24 cellular contexts compared by ENCODE assay signal in the genomic region with DNA sequence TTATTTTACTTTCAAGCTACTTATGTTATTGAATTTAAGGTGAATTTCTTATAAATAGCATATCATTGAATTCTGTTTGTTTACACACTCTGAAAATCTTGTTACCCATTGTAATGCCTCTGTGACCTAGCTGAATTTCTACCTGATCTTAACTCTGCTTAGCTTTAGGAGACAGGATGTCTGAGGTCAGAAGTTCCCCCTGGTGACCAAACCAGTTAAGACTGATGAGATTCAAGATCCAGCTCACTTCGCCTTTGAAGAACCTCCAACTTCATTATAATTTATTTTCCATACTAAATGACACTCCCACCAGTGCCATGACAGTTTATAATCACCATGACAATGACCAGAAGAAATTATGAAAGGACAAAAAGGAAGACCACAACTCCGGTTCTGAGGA.
"Had no signal": no experiment of that assay in that cellular context is flagged by ENCODE, and none has a peak within 500 bp of the region (broad histone marks: within the 10 kb centered on the region; RNA-seq: fewer than 3 reads in every experiment).

No MANE protein-coding gene starts in this region.

- H3K4me3 ChIP-seq: gastrocnemius medialis, hepatocyte, stomach, suprapubic skin, tibial artery had no signal

- H2AFZ ChIP-seq: hepatocyte had no signal

- H3K9me3 ChIP-seq: gastrocnemius medialis, suprapubic skin, tibial artery had no signal

- H3K4me1 ChIP-seq: gastrocnemius medialis, stomach, suprapubic skin, tibial artery had no signal

- H3K4me1 Mint-ChIP-seq: activated naive CD8-positive, alpha-beta T cell treated with anti-CD3 and anti-CD28 coated beads, Interleukin-2, amount 50 U/mL, for 24 hours; stimulated activated naive B cell treated with anti-CD40 and anti-IgM and Interleukin-4, amounts not matched to agents 10 μg/mL and 1 μg/mL and 100 μg/mL, for 72 hours had no signal

- H3K4me3 Mint-ChIP-seq: activated naive CD4-positive, alpha-beta T cell treated with anti-CD3 and anti-CD28 coated beads, Interleukin-2, amount 10 ng/mL, durations not matched to agents 7 days and 5 days; activated naive CD8-positive, alpha-beta T cell treated with anti-CD3 and anti-CD28 coated beads, Interleukin-2, amount 50 U/mL, for 24 hours; activated T-cell treated with anti-CD3 and anti-CD28 coated beads, Interleukin-2, amount 50 U/mL, for 24 hours; nephron; stimulated activated naive B cell treated with anti-CD40 and anti-IgM and Interleukin-4, amounts not matched to agents 10 μg/mL and 1 μg/mL and 100 μg/mL, for 72 hours had no signal

- H3K27me3 ChIP-seq: gastrocnemius medialis, hepatocyte, stomach, suprapubic skin, tibial artery had no signal

- H3K9me3 Mint-ChIP-seq: activated naive CD8-positive, alpha-beta T cell treated with anti-CD3 and anti-CD28 coated beads, Interleukin-2, amount 50 U/mL, for 24 hours; nephron had no signal

- H3K27ac ChIP-seq: gastrocnemius medialis, hepatocyte, stomach, suprapubic skin, tibial artery had no signal

- H3K27ac Mint-ChIP-seq: activated naive CD4-positive, alpha-beta T cell treated with anti-CD3 and anti-CD28 coated beads, Interleukin-2, amount 10 ng/mL, durations not matched to agents 7 days and 5 days; activated naive CD8-positive, alpha-beta T cell treated with anti-CD3 and anti-CD28 coated beads, Interleukin-2, amount 50 U/mL, for 24 hours; activated T-cell treated with anti-CD3 and anti-CD28 coated beads, Interleukin-2, amount 50 U/mL, for 24 hours; nephron; stimulated activated naive B cell treated with anti-CD40 and anti-IgM and Interleukin-4, amounts not matched to agents 10 μg/mL and 1 μg/mL and 100 μg/mL, for 72 hours had no signal

- H3K79me2 ChIP-seq: hepatocyte had no signal

- H3K36me3 Mint-ChIP-seq: activated naive CD4-positive, alpha-beta T cell treated with anti-CD3 and anti-CD28 coated beads, Interleukin-2, amount 10 ng/mL, durations not matched to agents 7 days and 5 days; stimulated activated naive B cell treated with anti-CD40 and anti-IgM and Interleukin-4, amounts not matched to agents 10 μg/mL and 1 μg/mL and 100 μg/mL, for 72 hours had no signal

- FAIRE-seq: keratinocyte had no signal

- H3K27me3 Mint-ChIP-seq: activated naive CD8-positive, alpha-beta T cell treated with anti-CD3 and anti-CD28 coated beads, Interleukin-2, amount 50 U/mL, for 24 hours; activated T-cell treated with anti-CD3 and anti-CD28 coated beads, Interleukin-2, amount 50 U/mL, for 24 hours; stimulated activated naive B cell treated with anti-CD40 and anti-IgM and Interleukin-4, amounts not matched to agents 10 μg/mL and 1 μg/mL and 100 μg/mL, for 72 hours had no signal

- H3K4me2 ChIP-seq: hepatocyte had no signal

- H3K36me3 ChIP-seq: gastrocnemius medialis, stomach, suprapubic skin, tibial artery had no signal

- DNase-seq: activated CD4-positive, alpha-beta T cell treated with anti-CD3 and anti-CD28 coated beads for 4 hours; activated CD4-positive, alpha-beta T cell treated with anti-CD3 and anti-CD28 coated beads, Interleukin-2, amount 50 U/mL, for 4 hours; activated CD8-positive, alpha-beta memory T cell treated with anti-CD3 and anti-CD28 coated beads, Interleukin-2, amount 50 U/mL, for 48 hours; activated gamma-delta T cell; activated naive CD4-positive, alpha-beta T cell treated with anti-CD3 and anti-CD28 coated beads, Interleukin-2, amount 10 ng/mL, durations not matched to agents 7 days and 5 days; activated naive CD8-positive, alpha-beta T cell treated with anti-CD3 and anti-CD28 coated beads, Interleukin-2, amount 50 U/mL, for 24 hours; activated T-cell treated with anti-CD3 and anti-CD28 coated beads, Interleukin-2, amount 50 U/mL, for 24 hours; amygdala; central memory CD4-positive, alpha-beta T cell; effector CD8-positive, alpha-beta T cell; gastrocnemius medialis; left cardiac atrium; left ventricle myocardium superior; posterior cingulate gyrus; right cardiac atrium; stimulated activated CD4-positive, alpha-beta T cell treated with anti-CD3 and anti-CD28 coated beads, Interleukin-15, amount 100 ng/mL, for 24 hours; stimulated activated CD4-positive, alpha-beta T cell treated with anti-CD3 and anti-CD28 coated beads, Interleukin-2, amount 100 ng/mL, for 24 hours; stimulated activated naive B cell treated with anti-CD40 and anti-IgM and Interleukin-4, amounts not matched to agents 10 μg/mL and 1 μg/mL and 100 μg/mL, for 72 hours; stomach; tibial artery had no signal
